25 cellular contexts compared by ENCODE assay signal in the genomic region with DNA sequence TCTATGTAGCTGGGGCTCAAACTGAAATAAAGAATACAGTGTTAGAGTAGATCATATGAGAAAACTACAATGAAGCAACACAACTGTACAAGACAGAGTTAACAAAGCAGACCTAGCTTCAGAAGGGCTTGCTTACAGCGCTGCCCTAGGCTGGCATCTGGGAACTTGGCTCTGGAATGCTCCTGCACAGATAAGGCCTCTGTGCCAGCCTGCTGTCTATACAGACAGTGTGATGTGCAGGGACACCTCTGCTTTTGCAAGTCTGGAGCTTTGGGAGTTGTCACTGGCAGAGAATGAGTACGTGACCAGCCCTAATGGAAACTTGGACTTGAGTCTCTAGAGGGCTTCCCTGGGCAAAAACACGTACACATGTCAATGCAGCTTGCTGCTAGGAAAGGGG. TPM values are rescaled to one million over a fixed set of nuclear protein-coding genes. Genes with fewer than 3 reads are reported as not detected.
"Had no signal": no experiment of that assay in that cellular context is flagged by ENCODE, and none has a peak within 500 bp of the region (broad histone marks: within the 10 kb centered on the region; RNA-seq: fewer than 3 reads in every experiment).

No MANE protein-coding gene starts in this region.

- H3K4me3 Mint-ChIP-seq: activated CD4-positive, alpha-beta memory T cell treated with anti-CD3 and anti-CD28 coated beads for 36 hours; activated CD4-positive, alpha-beta T cell treated with anti-CD3 and anti-CD28 coated beads, Interleukin-2, amount 10 ng/mL, durations not matched to agents 7 days and 5 days; activated naive CD4-positive, alpha-beta T cell treated with anti-CD3 and anti-CD28 coated beads, Interleukin-2, amount 50 U/mL, for 24 hours; activated T-helper 1 cell treated with anti-CD3 and anti-CD28 coated beads, Interleukin-12 subunit alpha, Interleukin-12 subunit beta, Interleukin-2, Interleukin-4 antibody, amounts not matched to agents 30 ng/mL and 10 ng/mL and 1 ng/mL, durations not matched to agents 14 hours and 24 hours and 36 hours had no signal

- H3K27ac ChIP-seq: KMS-11, Peyer's patch, VCaP had no signal

- H3K4me1 Mint-ChIP-seq: activated CD4-positive, alpha-beta T cell treated with anti-CD3 and anti-CD28 coated beads, Interleukin-2, amount 10 ng/mL, durations not matched to agents 7 days and 5 days had no signal

- H3K4me3 ChIP-seq: Peyer's patch had no signal

- DNase-seq: activated CD4-positive, alpha-beta memory T cell treated with anti-CD3 and anti-CD28 coated beads for 36 hours; activated CD4-positive, alpha-beta T cell treated with anti-CD3 and anti-CD28 coated beads, Interleukin-2, amount 10 ng/mL, durations not matched to agents 7 days and 5 days; activated CD4-positive, CD25-positive, alpha-beta regulatory T cell; activated CD8-positive, alpha-beta memory T cell treated with anti-CD3 and anti-CD28 coated beads, Interleukin-2, amount 50 U/mL, for 4 hours; activated effector memory CD4-positive, alpha-beta T cell treated with Interleukin-2 at 50 U/mL for 16 hours; activated naive CD4-positive, alpha-beta T cell; aorta; NCI-H1092; NCI-H1417; NCI-H2029; NCI-H2107; NCI-H2171 treated with DMSO at 0.1 percent for 48 hours; NCI-H226; NCI-H510A; NCI-H526 treated with DMSO at 0.1 percent for 48 hours; Peyer's patch; SIG-M5 had no signal

- FAIRE-seq: bronchial epithelial cell had no signal

- H3K27me3 Mint-ChIP-seq: activated CD4-positive, alpha-beta memory T cell treated with anti-CD3 and anti-CD28 coated beads for 36 hours; activated CD4-positive, alpha-beta T cell treated with anti-CD3 and anti-CD28 coated beads, Interleukin-2, amount 10 ng/mL, durations not matched to agents 7 days and 5 days; activated naive CD4-positive, alpha-beta T cell treated with anti-CD3 and anti-CD28 coated beads, Interleukin-2, amount 50 U/mL, for 24 hours; IgD-negative memory B cell had no signal

- H3K27me3 ChIP-seq: Peyer's patch had no signal

- H3K9me3 ChIP-seq: Peyer's patch had no signal

- H3K27ac Mint-ChIP-seq: activated CD4-positive, alpha-beta memory T cell treated with anti-CD3 and anti-CD28 coated beads for 36 hours; activated CD4-positive, alpha-beta T cell treated with anti-CD3 and anti-CD28 coated beads, Interleukin-2, amount 10 ng/mL, durations not matched to agents 7 days and 5 days; activated naive CD4-positive, alpha-beta T cell treated with anti-CD3 and anti-CD28 coated beads, Interleukin-2, amount 50 U/mL, for 24 hours; activated T-helper 1 cell treated with anti-CD3 and anti-CD28 coated beads, Interleukin-12 subunit alpha, Interleukin-12 subunit beta, Interleukin-2, Interleukin-4 antibody, amounts not matched to agents 30 ng/mL and 10 ng/mL and 1 ng/mL, durations not matched to agents 14 hours and 24 hours and 36 hours; IgD-negative memory B cell had no signal

- H3K4me1 ChIP-seq: Peyer's patch had no signal

- H3K9me3 Mint-ChIP-seq: activated CD4-positive, alpha-beta memory T cell treated with anti-CD3 and anti-CD28 coated beads for 36 hours; activated CD4-positive, alpha-beta T cell treated with anti-CD3 and anti-CD28 coated beads, Interleukin-2, amount 10 ng/mL, durations not matched to agents 7 days and 5 days; activated naive CD4-positive, alpha-beta T cell treated with anti-CD3 and anti-CD28 coated beads, Interleukin-2, amount 50 U/mL, for 24 hours; activated T-helper 1 cell treated with anti-CD3 and anti-CD28 coated beads, Interleukin-12 subunit alpha, Interleukin-12 subunit beta, Interleukin-2, Interleukin-4 antibody, amounts not matched to agents 30 ng/mL and 10 ng/mL and 1 ng/mL, durations not matched to agents 14 hours and 24 hours and 36 hours; IgD-negative memory B cell had no signal

RNA-seq across cellular contexts. Expression of gene SLC38A8, which starts 32.1 kb away (rescaled TPM):
- total RNA-seq: activated CD4-positive, alpha-beta memory T cell treated with anti-CD3 and anti-CD28 coated beads for 36 hours; activated CD4-positive, alpha-beta T cell treated with anti-CD3 and anti-CD28 coated beads, Interleukin-2, amount 10 ng/mL, durations not matched to agents 7 days and 5 days; activated T-helper 1 cell treated with anti-CD3 and anti-CD28 coated beads, Interleukin-12 subunit alpha, Interleukin-12 subunit beta, Interleukin-2, Interleukin-4 antibody, amounts not matched to agents 30 ng/mL and 10 ng/mL and 1 ng/mL, durations not matched to agents 14 hours and 24 hours and 36 hours; aorta; bronchial epithelial cell; MCF 10A; Peyer's patch; T-helper 2 cell treated with Interferon-gamma antibody and Interleukin-4, amounts not matched to agents 100 ng/mL and 5 ng/mL, for 36 hours had no signal
- polyA plus RNA-seq: aorta, IgD-negative memory B cell had no signal
